In the genomic region with DNA sequence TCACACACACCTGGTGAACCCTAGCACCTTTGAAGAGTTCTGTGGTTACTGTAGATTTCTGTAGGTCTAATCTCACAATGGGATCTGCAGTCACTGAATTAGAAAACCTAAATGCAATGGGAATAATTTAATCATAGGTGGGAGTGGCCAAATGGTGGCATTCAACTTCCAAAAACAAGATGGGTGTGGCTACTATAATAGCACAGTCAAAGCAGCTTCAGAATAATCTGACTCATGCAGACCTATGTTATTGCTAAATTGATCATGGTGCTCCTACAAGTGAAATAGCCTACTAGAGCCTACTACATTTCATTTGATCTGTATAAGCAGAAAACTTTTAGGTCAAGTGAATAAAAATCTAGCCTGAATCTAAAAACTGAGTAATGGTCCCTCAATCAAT, we compare ENCODE assay signal across 15 cellular contexts.
"Had no signal": no experiment of that assay in that cellular context is flagged by ENCODE, and none has a peak within 500 bp of the region (broad histone marks: within the 10 kb centered on the region; RNA-seq: fewer than 3 reads in every experiment).

No MANE protein-coding gene starts in this region.

- H3K36me3 Mint-ChIP-seq: activated naive CD4-positive, alpha-beta T cell treated with anti-CD3 and anti-CD28 coated beads, Interleukin-2, amount 50 U/mL, for 72 hours had no signal

- H3K4me3 ChIP-seq: heart right ventricle, left ventricle myocardium inferior, skin epidermis, transverse colon, uterus had no signal

- H3K4me3 Mint-ChIP-seq: dendritic cell treated with granulocyte-macrophage colony-stimulating factor and Interleukin-4, amounts not matched to agents 40 ng/mL and 50 ng/mL, for 4 days; T-helper 1 cell treated with Interleukin-12 subunit alpha and Interleukin-12 subunit beta and Interleukin-4 antibody, amounts not matched to agents 30 μg/mL and 1 μg/mL, for 36 hours had no signal

- H3K27me3 Mint-ChIP-seq: dendritic cell treated with granulocyte-macrophage colony-stimulating factor and Interleukin-4, amounts not matched to agents 40 ng/mL and 50 ng/mL, for 4 days had no signal

- H3K27ac Mint-ChIP-seq: activated naive CD4-positive, alpha-beta T cell treated with anti-CD3 and anti-CD28 coated beads, Interleukin-2, amount 50 U/mL, for 72 hours; dendritic cell treated with granulocyte-macrophage colony-stimulating factor and Interleukin-4, amounts not matched to agents 40 ng/mL and 50 ng/mL, for 4 days; T-helper 1 cell treated with Interleukin-12 subunit alpha and Interleukin-12 subunit beta and Interleukin-4 antibody, amounts not matched to agents 30 μg/mL and 1 μg/mL, for 36 hours had no signal

- ATAC-seq: activated naive CD4-positive, alpha-beta T cell treated with anti-CD3 and anti-CD28 coated beads, Interleukin-2, amount 50 U/mL, for 72 hours; heart right ventricle; stimulated activated naive CD8-positive, alpha-beta T cell treated with anti-CD3 and anti-CD28 coated beads, Interleukin-15, Interleukin-2, amounts not matched to agents 100 U/mL and 50 U/mL, for 24 hours had no signal

- DNase-seq: activated CD4-positive, alpha-beta T cell treated with anti-CD3 and anti-CD28 coated beads, Interleukin-2, amount 50 U/mL, for 48 hours; activated gamma-delta T cell; effector memory CD4-positive, alpha-beta T cell; heart right ventricle; kidney glomerular epithelial cell; left ventricle myocardium inferior; occipital lobe; posterior cingulate gyrus; stimulated activated naive CD8-positive, alpha-beta T cell treated with anti-CD3 and anti-CD28 coated beads, Interleukin-15, Interleukin-2, amounts not matched to agents 100 U/mL and 50 U/mL, for 24 hours; transverse colon; uterus had no signal
